Comparison of ENCODE assay signal across 11 cellular contexts in the genomic region with DNA sequence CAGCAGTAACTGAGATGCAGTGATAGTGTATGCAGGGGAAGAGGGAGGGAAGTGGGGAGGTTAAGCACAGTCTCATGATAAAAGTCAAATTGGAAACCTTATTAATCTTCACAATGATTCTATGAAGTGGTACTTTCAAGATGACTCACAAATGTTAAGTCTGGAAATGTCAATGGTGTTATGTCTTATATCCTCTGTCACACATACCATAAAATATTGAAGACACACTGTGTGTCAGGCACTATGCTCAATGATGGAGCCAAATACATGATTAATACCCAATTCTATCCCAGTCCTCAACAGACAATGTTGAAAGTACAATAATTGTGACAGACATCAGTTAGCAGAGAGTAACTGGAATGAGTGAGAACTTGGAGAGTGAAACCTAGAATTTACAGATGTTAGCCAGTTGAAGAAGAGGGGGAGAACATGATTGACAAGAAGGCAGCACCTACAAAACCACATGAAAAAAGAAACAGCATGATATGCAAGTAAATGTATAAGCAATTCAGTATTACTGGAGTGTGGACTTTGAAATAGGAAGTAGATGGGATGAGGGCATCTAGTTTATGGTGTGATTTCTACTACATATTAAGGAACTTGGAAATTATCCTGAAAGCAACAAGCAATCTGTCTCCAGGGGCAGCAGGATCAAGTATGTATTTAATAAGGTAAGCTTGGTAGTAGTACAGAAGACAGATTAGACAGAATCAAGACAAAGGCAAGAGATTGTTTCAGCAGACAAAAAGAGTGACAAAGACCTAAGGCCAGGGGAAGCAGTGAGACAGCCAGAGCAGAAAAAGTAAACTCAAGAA.
A peak's percentile ranks its signal among the peaks of the same experiment; 100 is the strongest.
DNase-seq lines count a peak whose midpoint lies in the region; ATAC-seq, FAIRE-seq and TF ChIP-seq lines count a peak whose summit lies in the region.
"Had no signal": no experiment of that assay in that cellular context is flagged by ENCODE, and none has a peak within 500 bp of the region (broad histone marks: within the 10 kb centered on the region; RNA-seq: fewer than 3 reads in every experiment).

No MANE protein-coding gene starts in this region.

- H3K4me3 ChIP-seq in A549 = 0 out of 3 replicates have a peak overlapping the region, but pooled peaks have one; percentile 8
- H3K4me3 ChIP-seq: prostate gland had no signal

- H3K4me1 ChIP-seq in A549 = peaks cover 21% of the 10 kb centered on the region
- H3K4me1 ChIP-seq: prostate gland had no signal

- no peak for TF ChIP-seq CTCF in A549 (IDR thresholded peaks at IDR 0.05)

- H3K9me3 ChIP-seq in A549 = no peaks in the 10 kb centered on the region
- H3K9me3 ChIP-seq: prostate gland had no signal

- peaks cover 72% of the 10 kb centered on the region for H3K36me3 Mint-ChIP-seq in dendritic cell treated with granulocyte-macrophage colony-stimulating factor and Interleukin-4, amounts not matched to agents 40 ng/mL and 50 ng/mL, for 4 days (ENCODE audit: low read depth)

- H3K4me2 ChIP-seq in A549 = peak overlapping the region; percentile 67

- intact Hi-C loops in dendritic cell treated with granulocyte-macrophage colony-stimulating factor and Interleukin-4, amounts not matched to agents 40 ng/mL and 50 ng/mL, for 4 days (cut with micrococcal nuclease) = no loop called here

- TF ChIP-seq RAD21 in A549 (conservative IDR thresholded peaks at IDR 0.05 in 1 of 2, IDR thresholded peaks at IDR 0.05 in 1 of 2) = no peak

- CTCF ChIA-PET in A549 (lab: Yijun Ruan, JAX) = no interaction called here

- no peak for FAIRE-seq in A549 (lab: Jason Lieb, UNC)

- TF ChIP-seq EP300 in A549 (IDR thresholded peaks at IDR 0.05) = no peak

- DNase-seq in A549 (ENCODE audit: low read depth in 1 of 2, low spot score in 1 of 2) (peak in 1 of 2 experiments; percentile 25), KG1 (lab: John Stamatoyannopoulos, UW) (no peak), UCSD-AML1 (lab: John Stamatoyannopoulos, UW; ENCODE audit: unreplicated experiment) (no peak), ACHN (no peak), NCI-H1048 (lab: John Stamatoyannopoulos, UW) (no peak)
- DNase-seq: AML-193, HCEC 1CT had no signal

- peaks cover 9% of the 10 kb centered on the region for H3K4me1 Mint-ChIP-seq in dendritic cell treated with granulocyte-macrophage colony-stimulating factor and Interleukin-4, amounts not matched to agents 40 ng/mL and 50 ng/mL, for 4 days (ENCODE audit: low read depth)

- POLR2A ChIA-PET in A549 (lab: Yijun Ruan, JAX) = no interaction called here

- no peaks in the 10 kb centered on the region for H3K9me3 Mint-ChIP-seq in dendritic cell treated with granulocyte-macrophage colony-stimulating factor and Interleukin-4, amounts not matched to agents 40 ng/mL and 50 ng/mL, for 4 days

- in situ Hi-C loops in ACHN (cut with HindIII; ENCODE audit: low pct_ligation_motif_present, low pct_unique_long_range_greater_than_20kb, low sequenced_read_pairs) = no loop called here

- TF ChIP-seq POLR2A in A549 (IDR thresholded peaks at IDR 0.05; ENCODE audit: low read length) = no peak

- H3K27ac ChIP-seq in A549 = peak overlapping the region; percentile 37 to 50; a peak in 4 of 6 replicates
- H3K27ac ChIP-seq: prostate gland had no signal

- ATAC-seq in A549 = peak; percentile 50 to 67; a peak in 4 of 6 replicates
- ATAC-seq in GM19351 (IDR thresholded peaks at IDR 0.05; ENCODE audit: unreplicated experiment) = peak; percentile 52
- ATAC-seq in HG03108 (IDR thresholded peaks at IDR 0.05; ENCODE audit: unreplicated experiment) = peak; percentile 84

- peak overlapping the region; percentile 0 for H3K27ac Mint-ChIP-seq in dendritic cell treated with granulocyte-macrophage colony-stimulating factor and Interleukin-4, amounts not matched to agents 40 ng/mL and 50 ng/mL, for 4 days

- no peak overlapping the region for H3K4me3 Mint-ChIP-seq in dendritic cell treated with granulocyte-macrophage colony-stimulating factor and Interleukin-4, amounts not matched to agents 40 ng/mL and 50 ng/mL, for 4 days

- no peaks in the 10 kb centered on the region for H3K27me3 Mint-ChIP-seq in dendritic cell treated with granulocyte-macrophage colony-stimulating factor and Interleukin-4, amounts not matched to agents 40 ng/mL and 50 ng/mL, for 4 days

TF ChIP-seq in A549, 52 proteins besides CTCF, POLR2A, EP300 and RAD21:
- TF ChIP-seq NR3C1 (IDR thresholded peaks at IDR 0.05) (no peak), ZSCAN20 (CRISPR knock-in tag; IDR thresholded peaks at IDR 0.05) (no peak), HDAC2 (IDR thresholded peaks at IDR 0.05) (no peak), FOSL2 (IDR thresholded peaks at IDR 0.05) (no peak), FOSL2 (CRISPR knock-in tag; IDR thresholded peaks at IDR 0.05) (no peak), POLR2AphosphoS2 (conservative IDR thresholded peaks at IDR 0.05; ENCODE audit: low read length) (no peak), RFX5 (IDR thresholded peaks at IDR 0.05) (no peak), MAZ (IDR thresholded peaks at IDR 0.05; ENCODE audit: borderline replicate concordance, low read depth, low read length) (no peak), HEYL (CRISPR knock-in tag; IDR thresholded peaks at IDR 0.05) (no peak), BHLHE40 (IDR thresholded peaks at IDR 0.05; ENCODE audit: low read depth, low read length) (no peak), NFE2L2 (conservative IDR thresholded peaks at IDR 0.05; ENCODE audit: low read length) (no peak), HOXB13 (CRISPR knock-in tag; IDR thresholded peaks at IDR 0.05; ENCODE audit: low read depth) (no peak), PHF8 (IDR thresholded peaks at IDR 0.05; ENCODE audit: borderline replicate concordance, low read depth) (no peak)
- TF ChIP-seq, protein P1, sequence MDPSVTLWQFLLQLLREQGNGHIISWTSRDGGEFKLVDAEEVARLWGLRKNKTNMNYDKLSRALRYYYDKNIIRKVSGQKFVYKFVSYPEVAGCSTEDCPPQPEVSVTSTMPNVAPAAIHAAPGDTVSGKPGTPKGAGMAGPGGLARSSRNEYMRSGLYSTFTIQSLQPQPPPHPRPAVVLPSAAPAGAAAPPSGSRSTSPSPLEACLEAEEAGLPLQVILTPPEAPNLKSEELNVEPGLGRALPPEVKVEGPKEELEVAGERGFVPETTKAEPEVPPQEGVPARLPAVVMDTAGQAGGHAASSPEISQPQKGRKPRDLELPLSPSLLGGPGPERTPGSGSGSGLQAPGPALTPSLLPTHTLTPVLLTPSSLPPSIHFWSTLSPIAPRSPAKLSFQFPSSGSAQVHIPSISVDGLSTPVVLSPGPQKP (IDR thresholded peaks at IDR 0.05; ENCODE audit: low read depth, low read length) = no peak
- TF ChIP-seq, protein P2, sequence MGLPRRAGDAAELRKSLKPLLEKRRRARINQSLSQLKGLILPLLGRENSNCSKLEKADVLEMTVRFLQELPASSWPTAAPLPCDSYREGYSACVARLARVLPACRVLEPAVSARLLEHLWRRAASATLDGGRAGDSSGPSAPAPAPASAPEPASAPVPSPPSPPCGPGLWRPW (IDR thresholded peaks at IDR 0.05) = no peak
- TF ChIP-seq, protein P3, sequence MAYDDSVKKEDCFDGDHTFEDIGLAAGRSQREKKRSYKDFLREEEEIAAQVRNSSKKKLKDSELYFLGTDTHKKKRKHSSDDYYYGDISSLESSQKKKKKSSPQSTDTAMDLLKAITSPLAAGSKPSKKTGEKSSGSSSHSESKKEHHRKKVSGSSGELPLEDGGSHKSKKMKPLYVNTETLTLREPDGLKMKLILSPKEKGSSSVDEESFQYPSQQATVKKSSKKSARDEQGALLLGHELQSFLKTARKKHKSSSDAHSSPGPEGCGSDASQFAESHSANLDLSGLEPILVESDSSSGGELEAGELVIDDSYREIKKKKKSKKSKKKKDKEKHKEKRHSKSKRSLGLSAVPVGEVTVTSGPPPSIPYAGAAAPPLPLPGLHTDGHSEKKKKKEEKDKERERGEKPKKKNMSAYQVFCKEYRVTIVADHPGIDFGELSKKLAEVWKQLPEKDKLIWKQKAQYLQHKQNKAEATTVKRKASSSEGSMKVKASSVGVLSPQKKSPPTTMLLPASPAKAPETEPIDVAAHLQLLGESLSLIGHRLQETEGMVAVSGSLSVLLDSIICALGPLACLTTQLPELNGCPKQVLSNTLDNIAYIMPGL (CRISPR knock-in tag; IDR thresholded peaks at IDR 0.05; ENCODE audit: borderline replicate concordance) = no peak
